ENCODE assay signal across 8 cellular contexts in the genomic region with DNA sequence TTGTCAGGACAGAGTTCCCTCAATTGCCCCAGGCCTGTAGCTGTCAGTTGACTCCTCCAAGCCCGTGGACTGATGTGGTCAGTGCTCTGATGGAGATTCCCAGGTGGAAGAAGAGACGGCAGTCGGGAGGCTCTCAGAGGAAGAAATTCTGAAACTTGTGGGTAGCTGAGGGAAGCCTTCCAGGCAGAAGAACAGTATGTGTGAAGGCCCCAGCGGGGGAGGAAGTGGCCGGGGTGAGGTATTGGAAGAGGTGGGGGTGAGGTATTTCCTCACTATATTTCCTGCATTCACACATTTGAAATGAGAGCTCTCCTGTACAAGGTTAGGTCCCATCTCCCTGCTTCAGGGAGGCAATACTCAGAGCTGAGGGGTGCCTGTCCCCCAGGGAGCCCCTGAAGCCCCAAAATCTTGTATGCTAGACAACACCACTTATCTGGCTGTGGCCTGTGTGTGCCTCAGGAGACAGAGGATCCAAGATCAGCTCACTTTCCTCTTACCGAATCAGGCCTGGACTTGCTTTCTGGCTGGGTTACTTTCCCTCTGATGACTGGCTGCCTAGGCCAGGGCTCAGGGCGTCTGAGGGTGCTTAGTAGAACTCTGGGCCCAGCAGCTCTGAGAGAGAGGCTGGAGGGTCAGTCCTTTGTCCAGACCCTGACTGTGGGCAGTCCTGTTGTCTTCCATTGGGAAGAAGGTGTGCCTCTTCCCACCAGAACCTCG. TPM values are rescaled to one million over a fixed set of nuclear protein-coding genes. Genes with fewer than 3 reads are reported as not detected.
A peak's percentile ranks its signal among the peaks of the same experiment; 100 is the strongest.
DNase-seq lines count a peak whose midpoint lies in the region; ATAC-seq and TF ChIP-seq lines count a peak whose summit lies in the region.

No MANE protein-coding gene starts in this region.

- peak overlapping the region; percentile 90 for H3K27ac Mint-ChIP-seq in chondrocyte (ENCODE audit: unreplicated experiment)

- peak overlapping the region; percentile 65 to 75 for H3K27ac ChIP-seq in uterus

- H3K4me1 Mint-ChIP-seq in chondrocyte (ENCODE audit: low read depth): peaks cover 64% of the 10 kb centered on the region

- intact Hi-C loops in posterior vena cava (cut with DNase I): no loop called here
- intact Hi-C loops in uterus (cut with DNase I; ENCODE audit: low total_unique reads): no loop called here

- no peaks in the 10 kb centered on the region for H3K36me3 ChIP-seq in uterus

- no peak overlapping the region for H3K4me3 Mint-ChIP-seq in chondrocyte (ENCODE audit: unreplicated experiment)

- peak; percentile 59 for ATAC-seq in HG02610 (IDR thresholded peaks at IDR 0.05; ENCODE audit: unreplicated experiment)
- ATAC-seq in GM18870 (IDR thresholded peaks at IDR 0.05; ENCODE audit: unreplicated experiment): no peak

- peaks cover 11% of the 10 kb centered on the region for H3K36me3 Mint-ChIP-seq in chondrocyte (ENCODE audit: low read depth)

- H3K27me3 ChIP-seq in uterus: no peaks in the 10 kb centered on the region

- H3K9me3 Mint-ChIP-seq in chondrocyte (ENCODE audit: low read depth): no peaks in the 10 kb centered on the region

- TF ChIP-seq POLR2A in uterus (IDR thresholded peaks at IDR 0.05): no peak

- no peaks in the 10 kb centered on the region for H3K9me3 ChIP-seq in uterus

- peak; percentile 17 for DNase-seq in activated CD4-positive, CD25-positive, alpha-beta regulatory T cell treated with anti-CD3 and anti-CD28 coated beads, Interleukin-2, amount 50 U/mL, for 16 hours (ENCODE audit: low read depth, low spot score)
- DNase-seq in chondrocyte (ENCODE audit: low spot score) (no peak), posterior vena cava (ENCODE audit: low spot score) (peak; percentile 64), uterus (no peak), cerebellar cortex (ENCODE audit: low spot score) (no peak), occipital lobe (lab: John Stamatoyannopoulos, UW) (no peak)

- peaks cover 0 to 6% of the 10 kb centered on the region in 2 donors for H3K4me1 ChIP-seq in uterus

- TF ChIP-seq CTCF in chondrocyte (IDR thresholded peaks at IDR 0.05): no peak
- no peak for TF ChIP-seq CTCF in uterus (IDR thresholded peaks at IDR 0.05)

- no peaks in the 10 kb centered on the region for H3K27me3 Mint-ChIP-seq in chondrocyte (ENCODE audit: low read depth)

- H3K4me3 ChIP-seq in uterus: no peak overlapping the region

RNA-seq across cellular contexts. Expression of a gene that starts 49.3 kb away (rescaled TPM):
- total RNA-seq in chondrocyte: 237 to 1,930 TPM (median 1,885 TPM) in 3 replicates
- total RNA-seq in posterior vena cava: 1,000 to 10,000 TPM; 2,680 to 3,095 TPM
- total RNA-seq in uterus: 1,000 to 10,000 TPM in 1 of 4 donors, 100 to 1,000 TPM in 2, 10 to 100 TPM in 1; 18.5 to 1,447 (median 245) TPM
- 0.78 TPM for total RNA-seq in occipital lobe

Comparison
In these comparisons a context has a peak if more than half of its experiments do, and no peak if none do; other contexts are left out.
1. DNase-seq: peak in activated CD4-positive, CD25-positive, alpha-beta regulatory T cell treated with anti-CD3 and anti-CD28 coated beads, Interleukin-2, amount 50 U/mL, for 16 hours (single experiment) and posterior vena cava (single experiment); none in chondrocyte (single experiment), uterus (0 of 2), cerebellar cortex (single experiment) and occipital lobe (single experiment).
2. RNA of a gene that starts 49.3 kb away (total RNA-seq): 2,680 to 3,095 TPM in posterior vena cava, 237 to 1,930 TPM in chondrocyte and 18.5 to 1,447 TPM in uterus; 0.78 TPM in occipital lobe (single experiment); every median in the first group is over 10 times any median in the second.